In the genomic region with DNA sequence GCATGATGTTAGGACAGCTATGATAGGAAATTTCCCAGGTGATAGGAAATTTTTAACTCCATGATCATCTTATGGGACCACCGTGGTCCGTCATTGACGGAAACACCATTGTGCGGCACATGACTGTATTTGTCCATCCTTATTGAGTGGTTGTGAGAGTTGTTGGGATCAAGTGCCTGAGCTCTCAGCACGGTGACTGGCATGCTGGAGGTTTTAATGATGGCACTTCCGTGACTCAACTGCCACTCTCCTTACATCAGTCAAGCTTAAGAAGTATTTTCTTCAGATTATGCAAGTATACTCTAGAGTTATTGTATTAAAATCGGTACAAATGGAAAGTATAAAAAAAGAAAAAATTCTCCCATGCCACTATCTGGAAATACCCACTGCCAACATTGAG, we compare ENCODE assay signal across 27 cellular contexts. TPM values are rescaled to one million over a fixed set of nuclear protein-coding genes. Genes with fewer than 3 reads are reported as not detected.
"Had no signal": no experiment of that assay in that cellular context is flagged by ENCODE, and none has a peak within 500 bp of the region (broad histone marks: within the 10 kb centered on the region; RNA-seq: fewer than 3 reads in every experiment).

No MANE protein-coding gene starts in this region.

- H3K9me3 ChIP-seq: esophagus squamous epithelium, gastrocnemius medialis, heart right ventricle had no signal

- DNase-seq: dermis blood vessel endothelial cell; dorsolateral prefrontal cortex; effector CD4-positive, alpha-beta T cell; effector memory CD4-positive, alpha-beta T cell; esophagus squamous epithelium; foreskin fibroblast; foreskin melanocyte; gastrocnemius medialis; glutamatergic neuron; heart right ventricle; hippocampal formation; left colon; left ventricle myocardium superior; mammary epithelial cell; mesendoderm; midbrain; naive thymus-derived CD4-positive, alpha-beta T cell had no signal

- H3K4me1 ChIP-seq: gastrocnemius medialis, heart right ventricle had no signal

- H3K27me3 ChIP-seq: dorsolateral prefrontal cortex, esophagus squamous epithelium, gastrocnemius medialis, heart right ventricle had no signal

- H3K27ac ChIP-seq: coronary artery, dorsolateral prefrontal cortex, esophagus squamous epithelium, gastrocnemius medialis, heart right ventricle had no signal

- H3K36me3 ChIP-seq: esophagus squamous epithelium, gastrocnemius medialis, heart right ventricle had no signal

- ATAC-seq: gastrocnemius medialis; heart right ventricle; left colon; left lobe of liver; left ventricle myocardium superior; naive thymus-derived CD4-positive, alpha-beta T cell had no signal

- H3K4me3 ChIP-seq: coronary artery, dorsolateral prefrontal cortex, esophagus squamous epithelium, gastrocnemius medialis, heart right ventricle, lung had no signal

RNA-seq across cellular contexts. Expression of a gene that starts 20.7 kb away (rescaled TPM):
- total RNA-seq: dermis blood vessel endothelial cell; dorsolateral prefrontal cortex; endothelial cell of umbilical vein; epithelial cell of proximal tubule; esophagus squamous epithelium; gastrocnemius medialis; glomerular endothelial cell; heart right ventricle; kidney epithelial cell; left colon; left lobe of liver; left ventricle myocardium superior; lower leg skin; lung; mammary epithelial cell; mononuclear cell; mucosa of gallbladder; naive thymus-derived CD4-positive, alpha-beta T cell had no signal
